ENCODE assay signal across 1 cellular context in genomic region chr15:65305776-65306175, GRCh38.
TF ChIP-seq lines count a peak whose summit lies in the region.

No MANE protein-coding gene starts in this region.

TF ChIP-seq in HepG2, 621 proteins besides CTCF, POLR2A, EP300 and RAD21:
- TF ChIP-seq ZEB1 (IDR thresholded peaks at IDR 0.05; ENCODE audit: insufficient replicate concordance, low read depth): no peak
- TF ChIP-seq TBP (CRISPR knock-in tag; IDR thresholded peaks at IDR 0.05): no peak
- no peak for TF ChIP-seq POLR2AphosphoS2 (IDR thresholded peaks at IDR 0.05; ENCODE audit: low read depth, low read length)
- no peak for TF ChIP-seq ZBTB26 (CRISPR knock-in tag; IDR thresholded peaks at IDR 0.05; ENCODE audit: borderline replicate concordance)
- TF ChIP-seq FOXC1 (CRISPR knock-in tag; IDR thresholded peaks at IDR 0.05; ENCODE audit: borderline replicate concordance): no peak
- TF ChIP-seq KLF9 (CRISPR knock-in tag; IDR thresholded peaks at IDR 0.05; ENCODE audit: low read depth): no peak
- TF ChIP-seq ZBTB46 (CRISPR knock-in tag; IDR thresholded peaks at IDR 0.05; ENCODE audit: borderline replicate concordance): no peak
- TF ChIP-seq HMGXB3 (CRISPR knock-in tag; IDR thresholded peaks at IDR 0.05; ENCODE audit: borderline replicate concordance): no peak
- TF ChIP-seq RNF219 (CRISPR knock-in tag; IDR thresholded peaks at IDR 0.05): no peak
- TF ChIP-seq ZNF17 (CRISPR knock-in tag; IDR thresholded peaks at IDR 0.05): no peak
- TF ChIP-seq CEBPG (CRISPR knock-in tag; IDR thresholded peaks at IDR 0.05): no peak
